8 cellular contexts compared by ENCODE assay signal in genomic region chr2:238106698-238107524, GRCh38. TPM values are rescaled to one million over a fixed set of nuclear protein-coding genes. Genes with fewer than 3 reads are reported as not detected.
A peak's percentile ranks its signal among the peaks of the same experiment; 100 is the strongest.
DNase-seq lines count a peak whose midpoint lies in the region; ATAC-seq and TF ChIP-seq lines count a peak whose summit lies in the region.

No MANE protein-coding gene starts in this region.

- H3K4me3 ChIP-seq in BLaER1 (peak overlapping the region; percentile 48), choroid plexus epithelial cell (ENCODE audit: low read depth, low read length) (no peak overlapping the region), transverse colon (peak overlapping the region in 3 of 4 donors; percentile 11 to 28 (median 18))

- in situ Hi-C loops in transverse colon (cut with MboI; ENCODE audit: low pct_ligation_motif_present in 1 of 4, low pct_unique_long_range_greater_than_20kb in 1 of 4, low sequenced_read_pairs in 3 of 4) = no loop called here

- H3K27ac ChIP-seq in BLaER1 (peak overlapping the region; percentile 88), KOPT-K1 (ENCODE audit: low read depth, low read length, poor library complexity, severe bottlenecking) (peak overlapping the region; percentile 77), transverse colon (no peak overlapping the region)

- TF ChIP-seq EP300 in transverse colon (IDR thresholded peaks at IDR 0.05; ENCODE audit: low read depth) = no peak

- DNase-seq in choroid plexus epithelial cell (ENCODE audit: low read depth) (peak; percentile 37), transverse colon (peak; percentile 39), occipital lobe (lab: John Stamatoyannopoulos, UW) (no peak)

- TF ChIP-seq CTCF in choroid plexus epithelial cell (conservative IDR thresholded peaks at IDR 0.05; ENCODE audit: low read depth, low read length) = peak; percentile 54
- peak in 4 of 5 experiments; percentile 36 to 51 (median 46) for TF ChIP-seq CTCF in transverse colon (IDR thresholded peaks at IDR 0.05)

- 67% methylated on average over 25 of the region's 28 CpGs; no CpG with 5 or more reads in 1 of the 2 donors for WGBS in transverse colon (ENCODE audit: low coverage in 1 of 2), 2 donors

- no peaks in the 10 kb centered on the region for H4K20me1 ChIP-seq in BLaER1

- H3K4me1 ChIP-seq in BLaER1 = peaks cover 79% of the 10 kb centered on the region
- peaks cover 0 to 12% (median 6%) of the 10 kb centered on the region in 4 donors for H3K4me1 ChIP-seq in transverse colon

- H3K27me3 ChIP-seq in BLaER1 (no peaks in the 10 kb centered on the region), transverse colon (no peaks in the 10 kb centered on the region)

- peak overlapping the region; percentile 97 for H3K4me2 ChIP-seq in BLaER1

- H3K9ac ChIP-seq in BLaER1 = peak overlapping the region; percentile 68

- peak; percentile 20 for ATAC-seq in GM18907 (IDR thresholded peaks at IDR 0.05; ENCODE audit: unreplicated experiment)
- no peak for ATAC-seq in HG03039 (IDR thresholded peaks at IDR 0.05; ENCODE audit: unreplicated experiment)
- ATAC-seq in GM18868 (IDR thresholded peaks at IDR 0.05; ENCODE audit: unreplicated experiment) = no peak

- no peak for TF ChIP-seq POLR2A in transverse colon (IDR thresholded peaks at IDR 0.05)

- H3K9me3 ChIP-seq in BLaER1 (peaks cover 20% of the 10 kb centered on the region), KOPT-K1 (ENCODE audit: insufficient read depth, low read length, poor library complexity, severe bottlenecking) (peaks cover 12% of the 10 kb centered on the region), transverse colon (no peaks in the 10 kb centered on the region)

- intact Hi-C loops in transverse colon (cut with DNase I; ENCODE audit: low total_unique reads) = no loop called here

- no peaks in the 10 kb centered on the region for H3K36me3 ChIP-seq in BLaER1
- H3K36me3 ChIP-seq in KOPT-K1 (ENCODE audit: insufficient read depth, low read length) = no peaks in the 10 kb centered on the region
- no peaks in the 10 kb centered on the region for H3K36me3 ChIP-seq in transverse colon

RNA-seq across cellular contexts. Expression of gene ESPNL, which starts 6.8 kb away (rescaled TPM):
- total RNA-seq in transverse colon (1 to 10 TPM in 2 of 4 donors, under 1 TPM in 2; 0.14 to 4.4 (median 0.72) TPM), occipital lobe (0.16 TPM)

RNA-seq across cellular contexts. Expression of gene KLHL30, which starts 31.6 kb away (rescaled TPM):
- 1 to 10 TPM in 1 of 4 donors, under 1 TPM in 1, not detected in 2; 0.14 to 5.6 TPM for total RNA-seq in transverse colon
- 0.16 TPM for total RNA-seq in occipital lobe

RNA-seq across cellular contexts. Expression of gene SCLY, which starts 46.1 kb away (rescaled TPM):
- 10 to 100 TPM in 3 of 4 donors, 1 to 10 TPM in 1; 9.4 to 24.3 (median 11.1) TPM for total RNA-seq in transverse colon
- 9.2 TPM for total RNA-seq in occipital lobe

RNA-seq across cellular contexts. Expression of gene ERFE, which starts 51.9 kb away (rescaled TPM):
- total RNA-seq in transverse colon (under 1 TPM in 1 of 4 donors, not detected in 3; 0.41 TPM), occipital lobe (1.6 TPM)

Comparison
In these comparisons a context has a peak if more than half of its experiments do, and no peak if none do; other contexts are left out.
1. H3K27ac ChIP-seq: peak in BLaER1 (single experiment) and KOPT-K1 (single experiment); none in transverse colon (0 of 4).